ENCODE assay signal across 8 cellular contexts in the genomic region with DNA sequence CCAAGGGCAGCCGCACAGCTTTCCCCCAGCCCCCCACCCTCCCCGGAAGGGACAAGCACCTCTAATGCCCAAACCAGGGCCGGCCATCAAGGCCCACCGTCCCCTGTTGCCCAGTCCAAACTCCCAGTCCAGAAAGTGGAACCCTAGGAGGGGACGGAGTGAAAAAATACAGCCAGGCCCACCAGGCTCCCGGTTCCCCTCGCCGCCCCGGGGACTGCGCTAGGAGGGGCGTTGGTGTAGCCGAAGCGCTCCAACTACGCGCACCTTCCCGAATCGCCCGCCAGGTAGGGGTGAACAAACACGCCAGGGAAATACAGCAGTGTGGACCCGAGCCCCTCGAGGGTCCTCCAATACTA. TPM values are rescaled to one million over a fixed set of nuclear protein-coding genes. Genes with fewer than 3 reads are reported as not detected.
DNase-seq lines count a peak whose midpoint lies in the region; ATAC-seq and TF ChIP-seq lines count a peak whose summit lies in the region.

No MANE protein-coding gene starts in this region.

- H3K4me1 Mint-ChIP-seq in activated CD4-positive, alpha-beta T cell treated with anti-CD3 and anti-CD28 coated beads, Interleukin-2, amount 10 ng/mL, durations not matched to agents 24 days and 14 days, result peaks cover 22% of the 10 kb centered on the region

- ATAC-seq in activated naive CD4-positive, alpha-beta T cell treated with anti-CD3 and anti-CD28 coated beads, Interleukin-2, amount 50 U/mL, for 72 hours, result no peak
- no peak for ATAC-seq in left lung
- no peak for ATAC-seq in thoracic aorta (ENCODE audit: insufficient number of reproducible peaks, low FRiP score, low read depth)
- no peak for ATAC-seq in HG03196 (IDR thresholded peaks at IDR 0.05; ENCODE audit: unreplicated experiment)

- H3K9me3 Mint-ChIP-seq in activated CD4-positive, alpha-beta T cell treated with anti-CD3 and anti-CD28 coated beads, Interleukin-2, amount 10 ng/mL, durations not matched to agents 24 days and 14 days, result no peaks in the 10 kb centered on the region
- no peaks in the 10 kb centered on the region for H3K9me3 Mint-ChIP-seq in activated naive CD4-positive, alpha-beta T cell treated with anti-CD3 and anti-CD28 coated beads, Interleukin-2, amount 50 U/mL, for 72 hours

- H3K27me3 ChIP-seq in left lung (no peaks in the 10 kb centered on the region), thoracic aorta (replicated peaks; ENCODE audit: insufficient read depth) (no peaks in the 10 kb centered on the region)

- H3K27me3 Mint-ChIP-seq in activated CD4-positive, alpha-beta T cell treated with anti-CD3 and anti-CD28 coated beads, Interleukin-2, amount 10 ng/mL, durations not matched to agents 24 days and 14 days, result no peaks in the 10 kb centered on the region

- intact Hi-C loops in activated CD4-positive, alpha-beta T cell treated with anti-CD3 and anti-CD28 coated beads, Interleukin-2, amount 10 ng/mL, durations not matched to agents 24 days and 14 days (cut with micrococcal nuclease), result loop anchor here (5.0 kb wide), 1 partner anchor 235 kb away; the partner anchor contains the start of genes IZUMO4 and MOB3A
- intact Hi-C loops in left lung (cut with DNase I), result no loop called here

- peak; percentile 70 for DNase-seq in activated CD4-positive, alpha-beta T cell treated with anti-CD3 and anti-CD28 coated beads, Interleukin-2, amount 10 ng/mL, durations not matched to agents 24 days and 14 days
- no peak for DNase-seq in activated CD4-positive, alpha-beta T cell treated with anti-CD3 and anti-CD28 coated beads for 4 hours
- no peak for DNase-seq in activated naive CD4-positive, alpha-beta T cell treated with anti-CD3 and anti-CD28 coated beads, Interleukin-2, amount 50 U/mL, for 72 hours (ENCODE audit: low spot score in 2 of 2)
- DNase-seq in left lung, result no peak
- DNase-seq in thoracic aorta (ENCODE audit: low spot score), result no peak
- no peak for DNase-seq in DMS53 treated with DMSO at 0.1 percent for 48 hours (lab: John Stamatoyannopoulos, UW; ENCODE audit: unreplicated experiment)
- no peak for DNase-seq in NCI-H226

- H3K9me3 ChIP-seq in left lung (no peaks in the 10 kb centered on the region), thoracic aorta (no peaks in the 10 kb centered on the region)

- peaks cover 3% of the 10 kb centered on the region for H3K36me3 Mint-ChIP-seq in activated CD4-positive, alpha-beta T cell treated with anti-CD3 and anti-CD28 coated beads, Interleukin-2, amount 10 ng/mL, durations not matched to agents 24 days and 14 days (ENCODE audit: low read depth)
- peaks cover 5 to 10% of the 10 kb centered on the region in 2 donors for H3K36me3 Mint-ChIP-seq in activated naive CD4-positive, alpha-beta T cell treated with anti-CD3 and anti-CD28 coated beads, Interleukin-2, amount 50 U/mL, for 72 hours

- peak overlapping the region; percentile 88 for H3K4me3 Mint-ChIP-seq in activated CD4-positive, alpha-beta T cell treated with anti-CD3 and anti-CD28 coated beads, Interleukin-2, amount 10 ng/mL, durations not matched to agents 24 days and 14 days

- H3K36me3 ChIP-seq in left lung (peaks cover 0 to 1% of the 10 kb centered on the region in 2 donors), thoracic aorta (no peaks in the 10 kb centered on the region)

- H3K27ac ChIP-seq in left lung (peak overlapping the region in 1 of 2 donors; percentile 53), thoracic aorta (no peak overlapping the region)

- TF ChIP-seq CTCF in left lung (IDR thresholded peaks at IDR 0.05) (no peak), thoracic aorta (IDR thresholded peaks at IDR 0.05) (no peak)

- peak overlapping the region; percentile 61 to 76 for H3K4me3 ChIP-seq in left lung
- H3K4me3 ChIP-seq in thoracic aorta, result peak overlapping the region; percentile 87

- peaks cover 34 to 65% of the 10 kb centered on the region in 2 donors for H3K4me1 ChIP-seq in left lung
- H3K4me1 ChIP-seq in thoracic aorta (ENCODE audit: control insufficient read depth in 1 of 2, low read depth in 2 of 2), result peaks cover 35 to 53% of the 10 kb centered on the region in 2 donors

- peak overlapping the region; percentile 91 for H3K27ac Mint-ChIP-seq in activated CD4-positive, alpha-beta T cell treated with anti-CD3 and anti-CD28 coated beads, Interleukin-2, amount 10 ng/mL, durations not matched to agents 24 days and 14 days
- peak overlapping the region; percentile 86 to 98 for H3K27ac Mint-ChIP-seq in activated naive CD4-positive, alpha-beta T cell treated with anti-CD3 and anti-CD28 coated beads, Interleukin-2, amount 50 U/mL, for 72 hours

RNA-seq across cellular contexts. Expression of gene KLF16, which starts 1.3 kb away (rescaled TPM):
- total RNA-seq in activated CD4-positive, alpha-beta T cell treated with anti-CD3 and anti-CD28 coated beads, Interleukin-2, amount 10 ng/mL, durations not matched to agents 24 days and 14 days, result 37.0 and 38.1 TPM in 2 replicates
- 10 to 100 TPM; 20.5 to 22.6 TPM for total RNA-seq in activated naive CD4-positive, alpha-beta T cell treated with anti-CD3 and anti-CD28 coated beads, Interleukin-2, amount 50 U/mL, for 72 hours
- total RNA-seq in left lung (10 to 100 TPM; 18.5 to 28.8 TPM), thoracic aorta (10 to 100 TPM in 1 of 2 donors, 1 to 10 TPM in 1; 7.7 to 11.0 TPM)

RNA-seq across cellular contexts. Expression of gene REXO1, which starts 13.8 kb away (rescaled TPM):
- 56.3 and 61.4 TPM in 2 replicates for total RNA-seq in activated CD4-positive, alpha-beta T cell treated with anti-CD3 and anti-CD28 coated beads, Interleukin-2, amount 10 ng/mL, durations not matched to agents 24 days and 14 days
- 10 to 100 TPM; 35.5 to 44.5 TPM for total RNA-seq in activated naive CD4-positive, alpha-beta T cell treated with anti-CD3 and anti-CD28 coated beads, Interleukin-2, amount 50 U/mL, for 72 hours
- total RNA-seq in left lung (10 to 100 TPM; 20.3 to 30.8 TPM), thoracic aorta (10 to 100 TPM; 18.2 to 24.5 TPM)

RNA-seq across cellular contexts. Expression of gene ABHD17A, which starts 23.2 kb away (rescaled TPM):
- total RNA-seq in activated CD4-positive, alpha-beta T cell treated with anti-CD3 and anti-CD28 coated beads, Interleukin-2, amount 10 ng/mL, durations not matched to agents 24 days and 14 days, result 104 and 107 TPM in 2 replicates
- 100 to 1,000 TPM; 109 to 110 TPM for total RNA-seq in activated naive CD4-positive, alpha-beta T cell treated with anti-CD3 and anti-CD28 coated beads, Interleukin-2, amount 50 U/mL, for 72 hours
- total RNA-seq in left lung (10 to 100 TPM; 70.2 to 72.7 TPM), thoracic aorta (100 to 1,000 TPM in 1 of 2 donors, 10 to 100 TPM in 1; 96.8 to 143 TPM)

RNA-seq across cellular contexts. Expression of gene ADAT3, which starts 43.2 kb away (rescaled TPM):
- 8.8 and 10.6 TPM in 2 replicates for total RNA-seq in activated CD4-positive, alpha-beta T cell treated with anti-CD3 and anti-CD28 coated beads, Interleukin-2, amount 10 ng/mL, durations not matched to agents 24 days and 14 days
- total RNA-seq in activated naive CD4-positive, alpha-beta T cell treated with anti-CD3 and anti-CD28 coated beads, Interleukin-2, amount 50 U/mL, for 72 hours, result 1 to 10 TPM; 8.5 to 10.0 TPM
- 1 to 10 TPM; 7.2 to 9.4 TPM for total RNA-seq in left lung
- 1 to 10 TPM; 3.9 to 8.4 TPM for total RNA-seq in thoracic aorta

RNA-seq across cellular contexts. Expression of gene SCAMP4, which starts 43.2 kb away (rescaled TPM):
- total RNA-seq in activated CD4-positive, alpha-beta T cell treated with anti-CD3 and anti-CD28 coated beads, Interleukin-2, amount 10 ng/mL, durations not matched to agents 24 days and 14 days, result 39.2 and 42.4 TPM in 2 replicates
- total RNA-seq in activated naive CD4-positive, alpha-beta T cell treated with anti-CD3 and anti-CD28 coated beads, Interleukin-2, amount 50 U/mL, for 72 hours, result 10 to 100 TPM; 22.4 to 28.2 TPM
- total RNA-seq in left lung, result 10 to 100 TPM; 75.4 to 86.6 TPM
- total RNA-seq in thoracic aorta, result 10 to 100 TPM; 44.1 to 73.7 TPM
